8 cellular contexts compared by ENCODE assay signal in genomic region chr17:64712557-64713351, GRCh38. TPM values are rescaled to one million over a fixed set of nuclear protein-coding genes. Genes with fewer than 3 reads are reported as not detected.
DNase-seq lines count a peak whose midpoint lies in the region; ATAC-seq and TF ChIP-seq lines count a peak whose summit lies in the region.
"Not testable (repeated sequence)": the region's sequence is repeated elsewhere in the genome, so short reads cannot be mapped to it uniquely, and the experiment has no call there.

No MANE protein-coding gene starts in this region.

- peak; percentile 90 for ATAC-seq in DND-41 (ENCODE audit: insufficient read depth, low read depth)
- peak; percentile 80 for ATAC-seq in GM21576 (IDR thresholded peaks at IDR 0.05; ENCODE audit: unreplicated experiment)
- ATAC-seq in HG03565 (IDR thresholded peaks at IDR 0.05; ENCODE audit: unreplicated experiment), result peak; percentile 43
- peak; percentile 53 for ATAC-seq in activated CD8-positive, alpha-beta memory T cell treated with anti-CD3 and anti-CD28 coated beads, Interleukin-2, amount 10 ng/mL, durations not matched to agents 7 days and 5 days
- ATAC-seq in lower lobe of right lung, result peak; percentile 54 to 71

- not testable (repeated sequence) for BruUV-seq in mammary epithelial cell (replicated peaks; lab: Mats Ljungman, UMichigan)

- 19% methylated on average over 8 of the region's 11 CpGs for WGBS in mammary epithelial cell (ENCODE audit: low coverage, missing lambda C conversion rate)

- H3K27ac Mint-ChIP-seq in activated CD8-positive, alpha-beta memory T cell treated with anti-CD3 and anti-CD28 coated beads, Interleukin-2, amount 10 ng/mL, durations not matched to agents 7 days and 5 days, result peak overlapping the region; percentile 94

- DNase-seq in DND-41, result peak; percentile 93
- DNase-seq in SJSA1 (ENCODE audit: low read depth in 1 of 2, low spot score in 2 of 2), result peak; percentile 63 to 79
- peak; percentile 71 for DNase-seq in activated CD8-positive, alpha-beta memory T cell treated with anti-CD3 and anti-CD28 coated beads, Interleukin-2, amount 10 ng/mL, durations not matched to agents 7 days and 5 days
- DNase-seq in mammary epithelial cell, lower lobe of right lung: not testable (repeated sequence)
- DNase-seq in stimulated activated CD8-positive, alpha-beta memory T cell treated with anti-CD3 and anti-CD28 coated beads, Interleukin-4, amount 100 ng/mL, for 48 hours, result peak; percentile 47

- H3K27me3 Mint-ChIP-seq in activated CD8-positive, alpha-beta memory T cell treated with anti-CD3 and anti-CD28 coated beads, Interleukin-2, amount 10 ng/mL, durations not matched to agents 7 days and 5 days, result not testable (repeated sequence)

- H2AFZ ChIP-seq in DND-41 (ENCODE audit: low read depth, low read length), result peak overlapping the region; percentile 19; the same call in 1 of the 2 replicates
- peak overlapping the region; percentile 82 for H2AFZ ChIP-seq in mammary epithelial cell (ENCODE audit: low read depth, low read length)

- H3K27ac ChIP-seq in DND-41 (ENCODE audit: low read length), result peak overlapping the region; percentile 96
- H3K27ac ChIP-seq in SJSA1, result peak overlapping the region; percentile 86
- peak overlapping the region; percentile 38 for H3K27ac ChIP-seq in mammary epithelial cell (ENCODE audit: insufficient read depth, low read depth, low read length)
- peak overlapping the region; percentile 53 for H3K27ac ChIP-seq in lower lobe of right lung

- TF ChIP-seq CTCF in DND-41 (IDR thresholded peaks at IDR 0.05; ENCODE audit: borderline replicate concordance, extremely low read depth, low read length, poor library complexity, severe bottlenecking) (peak; percentile 35), mammary epithelial cell (conservative IDR thresholded peaks at IDR 0.05 in 1 of 2, IDR thresholded peaks at IDR 0.05 in 1 of 2; ENCODE audit: extremely low read depth in 1 of 2, insufficient read depth in 1 of 2, low read depth in 1 of 2, low read length in 2 of 2) (peak in 1 of 2 donors; percentile 33)
- TF ChIP-seq CTCF in lower lobe of right lung (IDR thresholded peaks at IDR 0.05), result not testable (repeated sequence)

- peak overlapping the region; percentile 68 for H3K4me3 Mint-ChIP-seq in activated CD8-positive, alpha-beta memory T cell treated with anti-CD3 and anti-CD28 coated beads, Interleukin-2, amount 10 ng/mL, durations not matched to agents 7 days and 5 days

- not testable (repeated sequence) for H3K79me2 ChIP-seq in DND-41 (ENCODE audit: insufficient read depth, low read length); mammary epithelial cell (ENCODE audit: insufficient read depth, low read length)

- not testable (repeated sequence) for H4K20me1 ChIP-seq in DND-41 (ENCODE audit: insufficient read depth, low read length); mammary epithelial cell (ENCODE audit: insufficient read depth, low read length)

- not testable (repeated sequence) for H3K36me3 Mint-ChIP-seq in activated CD8-positive, alpha-beta memory T cell treated with anti-CD3 and anti-CD28 coated beads, Interleukin-2, amount 10 ng/mL, durations not matched to agents 7 days and 5 days

- CTCF ChIA-PET in activated CD8-positive, alpha-beta memory T cell treated with anti-CD3 and anti-CD28 coated beads, Interleukin-2, amount 10 ng/mL, durations not matched to agents 7 days and 5 days (lab: Charles Lee), result interaction anchor here (1.3 to 1.4 kb wide), 3 partner anchors 14 to 51 kb away, joined by 3 to 5 read pairs (median 3); partner anchors contain the start of gene SMURF2
- CTCF ChIA-PET in mammary epithelial cell (lab: Charles Lee; ENCODE audit: low non-redundant PET), result not testable (repeated sequence)

- not testable (repeated sequence) for H3K36me3 ChIP-seq in DND-41 (ENCODE audit: insufficient read depth, low read length); SJSA1; mammary epithelial cell (ENCODE audit: insufficient read depth, low read length); lower lobe of right lung

- intact Hi-C loops in mammary epithelial cell (cut with micrococcal nuclease); lower lobe of right lung (cut with DNase I): not testable (repeated sequence)

- H3K4me3 ChIP-seq in DND-41 (ENCODE audit: low read depth in 1 of 2, low read length in 2 of 2), result peak overlapping the region in 1 of 2 experiments; percentile 47; a peak in 2 of 4 replicates
- not testable (repeated sequence) for H3K4me3 ChIP-seq in SJSA1; mammary epithelial cell (replicated peaks in 1 of 3; ENCODE audit: insufficient read depth in 1 of 3, low read depth in 2 of 3, low read length in 3 of 3); lower lobe of right lung

- H3K27me3 ChIP-seq in DND-41 (ENCODE audit: insufficient read depth, low read length, poor library complexity); SJSA1 (replicated peaks); mammary epithelial cell (ENCODE audit: insufficient read depth, low read length); lower lobe of right lung (ENCODE audit: low read depth): not testable (repeated sequence)

- not testable (repeated sequence) for H3K9me3 ChIP-seq in DND-41 (ENCODE audit: insufficient read depth, low read length, severe bottlenecking); SJSA1 (replicated peaks); mammary epithelial cell (replicated peaks; ENCODE audit: insufficient read depth, low read length); lower lobe of right lung

- H3K4me1 Mint-ChIP-seq in activated CD8-positive, alpha-beta memory T cell treated with anti-CD3 and anti-CD28 coated beads, Interleukin-2, amount 10 ng/mL, durations not matched to agents 7 days and 5 days, result peaks cover 66% of the 10 kb centered on the region

- H3K9ac ChIP-seq in DND-41 (ENCODE audit: low read depth, low read length), result peak overlapping the region; percentile 55
- H3K9ac ChIP-seq in mammary epithelial cell (ENCODE audit: insufficient read depth, low read length), result not testable (repeated sequence)

- dilution Hi-C loops in mammary epithelial cell (cut with HindIII; ENCODE audit: low sequenced_read_pairs), result not testable (repeated sequence)

- peak overlapping the region; percentile 73 for H3K4me2 ChIP-seq in DND-41 (ENCODE audit: insufficient read depth, low read length)
- H3K4me2 ChIP-seq in mammary epithelial cell (ENCODE audit: insufficient read depth, low read depth, low read length), result peak overlapping the region; percentile 47

- H3K9me3 Mint-ChIP-seq in activated CD8-positive, alpha-beta memory T cell treated with anti-CD3 and anti-CD28 coated beads, Interleukin-2, amount 10 ng/mL, durations not matched to agents 7 days and 5 days (ENCODE audit: low read depth), result not testable (repeated sequence)

- H3K4me1 ChIP-seq in DND-41 (ENCODE audit: insufficient read depth, low read length), result peaks cover 61% of the 10 kb centered on the region
- peaks cover 62% of the 10 kb centered on the region for H3K4me1 ChIP-seq in SJSA1 (replicated peaks)
- peaks cover 21% of the 10 kb centered on the region for H3K4me1 ChIP-seq in mammary epithelial cell (ENCODE audit: insufficient read depth, low read length)
- peaks cover 41% of the 10 kb centered on the region for H3K4me1 ChIP-seq in lower lobe of right lung

- in situ Hi-C loops in mammary epithelial cell (cut with MboI; ENCODE audit: low sequenced_read_pairs in 2 of 2), result not testable (repeated sequence)

RNA-seq across cellular contexts. Expression of gene SMURF2, which starts 50.6 kb away (rescaled TPM):
- 57.3 and 101 TPM in 2 replicates for total RNA-seq in SJSA1 (2014; rRNA removed; shearing (Covaris generic))
- total RNA-seq in activated CD8-positive, alpha-beta memory T cell treated with anti-CD3 and anti-CD28 coated beads, Interleukin-2, amount 10 ng/mL, durations not matched to agents 7 days and 5 days, result 10 to 100 TPM; 16.0 to 22.1 TPM
- total RNA-seq in mammary epithelial cell, result 10 to 100 TPM; 68.7 to 93.7 TPM
- 33.2 TPM for polyA plus RNA-seq in mammary epithelial cell
- polyA minus RNA-seq in mammary epithelial cell, result 86.5 TPM
- 39.6 TPM for total RNA-seq in lower lobe of right lung

Comparison
In these comparisons a context has a peak if more than half of its experiments do, and no peak if none do; other contexts are left out.
1. H3K27ac ChIP-seq: peak in every context shown above with its lines; median percentile 96 in DND-41; 86 in SJSA1; 53 in lower lobe of right lung; 38 in mammary epithelial cell.